In genomic region chr3:151226088-151226563, GRCh38 we compare ENCODE assay signal across 10 cellular contexts. TPM values are rescaled to one million over a fixed set of nuclear protein-coding genes. Genes with fewer than 3 reads are reported as not detected.
A peak's percentile ranks its signal among the peaks of the same experiment; 100 is the strongest.
DNase-seq lines count a peak whose midpoint lies in the region; ATAC-seq, FAIRE-seq and TF ChIP-seq lines count a peak whose summit lies in the region.
"Had no signal": no experiment of that assay in that cellular context is flagged by ENCODE, and none has a peak within 500 bp of the region (broad histone marks: within the 10 kb centered on the region; RNA-seq: fewer than 3 reads in every experiment).

No MANE protein-coding gene starts in this region.

- H3K27me3 ChIP-seq in pancreas = no peaks in the 10 kb centered on the region

- no peaks in the 10 kb centered on the region for H3K36me3 ChIP-seq in pancreas

- WGBS in pancreas, 2 donors = 36 to 37% methylated on average over 4 of the region's 4 CpGs

- ATAC-seq in omental fat pad (ENCODE audit: low FRiP score) = peak; percentile 57
- ATAC-seq in GM18502 (IDR thresholded peaks at IDR 0.05; ENCODE audit: poor library complexity, unreplicated experiment) = no peak
- ATAC-seq in pancreas = no peak

- no peak for FAIRE-seq in pancreas (lab: Jason Lieb, UNC)

- H3K27ac ChIP-seq in pancreas = no peak overlapping the region
- H3K27ac ChIP-seq: HL-60 had no signal

- H3K4me3 ChIP-seq in cardiac fibroblast (replicated peaks in 1 of 2; ENCODE audit: low read depth in 2 of 2, low read length in 2 of 2) = no peak overlapping the region
- H3K4me3 ChIP-seq in pancreas = no peak overlapping the region

- no peaks in the 10 kb centered on the region for H3K9me3 ChIP-seq in pancreas

- no peaks in the 10 kb centered on the region for H3K4me1 ChIP-seq in pancreas

- DNase-seq in NCI-H2081 (lab: John Stamatoyannopoulos, UW) (peak; percentile 30 to 66), NCI-H2081 treated with DMSO at 0.1 percent for 48 hours (lab: John Stamatoyannopoulos, UW) (no peak), NOMO-1 (lab: John Stamatoyannopoulos, UW; ENCODE audit: unreplicated experiment in 2 of 2) (peak; percentile 81 to 83), cardiac fibroblast (ENCODE audit: low read depth in 2 of 2) (peak; percentile 81 to 94), omental fat pad (ENCODE audit: low spot score) (no peak), pancreas (no peak)
- no peak for DNase-seq in central memory CD4-positive, alpha-beta T cell

- intact Hi-C loops in pancreas (cut with DNase I) = loop anchor here in 1 of 3 donors (10.0 kb wide), 1 partner anchor 59 kb away; no protein-coding TSS in a partner anchor

- TF ChIP-seq CTCF in cardiac fibroblast (IDR thresholded peaks at IDR 0.05; ENCODE audit: low read depth, low read length) (no peak), omental fat pad (IDR thresholded peaks at IDR 0.05) (no peak), pancreas (IDR thresholded peaks at IDR 0.05) (no peak)

RNA-seq across cellular contexts. Expression of gene GPR171, which starts 23.1 kb away (rescaled TPM):
- total RNA-seq in omental fat pad (10 to 100 TPM in 1 of 4 donors, 1 to 10 TPM in 3; 2.8 to 10.6 (median 4.7) TPM), pancreas (under 1 TPM in 4 of 6 donors, not detected in 2; 0.13 to 0.92 (median 0.27) TPM)
- polyA plus RNA-seq in pancreas = under 1 TPM; 0.12 to 0.15 TPM
- polyA plus RNA-seq: AG04450 had no signal

RNA-seq across cellular contexts. Expression of gene P2RY14, which starts 52.2 kb away (rescaled TPM):
- 10 to 100 TPM in 1 of 4 donors, 1 to 10 TPM in 3; 2.2 to 12.8 (median 6.4) TPM for total RNA-seq in omental fat pad
- under 1 TPM; 0.08 to 0.38 (median 0.11) TPM for total RNA-seq in pancreas
- under 1 TPM; 0.08 to 0.47 TPM for polyA plus RNA-seq in pancreas
- polyA plus RNA-seq: AG04450 had no signal

Comparison
In these comparisons a context has a peak if more than half of its experiments do, and no peak if none do; other contexts are left out.
1. DNase-seq: peak in NCI-H2081 (2 of 2), NOMO-1 (2 of 2) and cardiac fibroblast (2 of 2); none in NCI-H2081 treated with DMSO at 0.1 percent for 48 hours (single experiment), omental fat pad (single experiment), pancreas (0 of 6) and central memory CD4-positive, alpha-beta T cell (single experiment).